18 cellular contexts compared by ENCODE assay signal in genomic region chr7:4436361-4436899, GRCh38.
DNase-seq lines count a peak whose midpoint lies in the region; ATAC-seq, FAIRE-seq and TF ChIP-seq lines count a peak whose summit lies in the region.
"Had no signal": no experiment of that assay in that cellular context is flagged by ENCODE, and none has a peak within 500 bp of the region (broad histone marks: within the 10 kb centered on the region; RNA-seq: fewer than 3 reads in every experiment).

No MANE protein-coding gene starts in this region.

- H4K20me1 ChIP-seq in HepG2 (ENCODE audit: insufficient read depth, low read length), result 0 out of 2 replicates have a peak, but pooled peaks cover 4% of the 10 kb centered on the region

- H3K36me3 ChIP-seq in esophagus muscularis mucosa, result no peaks in the 10 kb centered on the region
- H3K36me3 ChIP-seq in HepG2 (replicated peaks in 1 of 2; ENCODE audit: control insufficient read depth in 1 of 2, insufficient read depth in 2 of 2, low read length in 2 of 2), result no peaks in the 10 kb centered on the region
- H3K36me3 ChIP-seq in small intestine (ENCODE audit: control insufficient read depth in 2 of 2, insufficient read depth in 2 of 2, low read length in 2 of 2), result no peaks in the 10 kb centered on the region

- WGBS in esophagus muscularis mucosa, result 67% methylated on average over 5 of the region's 5 CpGs
- 4% methylated on average over 5 of the region's 5 CpGs for WGBS in HepG2 (ENCODE audit: low lambda C conversion rate)
- WGBS in small intestine, 3 donors, result 14 to 47% (median 29%) methylated on average over 5 of the region's 5 CpGs

- H3K79me2 ChIP-seq in HepG2 (ENCODE audit: insufficient read depth, low read length), result no peaks in the 10 kb centered on the region

- peak overlapping the region; percentile 36 for H3K4me2 ChIP-seq in HepG2 (ENCODE audit: low read depth, low read length)

- ATAC-seq in HepG2 (peak; percentile 69), HG02588 (IDR thresholded peaks at IDR 0.05; ENCODE audit: unreplicated experiment) (no peak)

- in situ Hi-C loops in HepG2 (cut with HindIII; ENCODE audit: extremely low pct_ligation_motif_present, low pct_unique_long_range_greater_than_20kb), result no loop called here

- no peak overlapping the region for H3K27ac ChIP-seq in esophagus muscularis mucosa (replicated peaks in 1 of 4)
- no peak overlapping the region for H3K27ac ChIP-seq in HepG2 (ENCODE audit: extremely low read length, insufficient read depth, low read length)
- no peak overlapping the region for H3K27ac ChIP-seq in small intestine (ENCODE audit: low read depth in 1 of 2, low read length in 1 of 2)
- H3K27ac ChIP-seq: C4-2B, HL-60 had no signal

- no peaks in the 10 kb centered on the region for H3K9me3 ChIP-seq in esophagus muscularis mucosa
- no peaks in the 10 kb centered on the region for H3K9me3 ChIP-seq in HepG2 (ENCODE audit: low read length)
- H3K9me3 ChIP-seq in small intestine (ENCODE audit: control insufficient read depth, low read depth), result no peaks in the 10 kb centered on the region

- TF ChIP-seq CTCF in esophagus muscularis mucosa (IDR thresholded peaks at IDR 0.05) (no peak), HepG2 (CRISPR knock-in tag; IDR thresholded peaks at IDR 0.05) (no peak), foreskin fibroblast (IDR thresholded peaks at IDR 0.05; ENCODE audit: low read depth, low read length) (no peak)

- TF ChIP-seq RAD21 in HepG2 (CRISPR knock-in tag; IDR thresholded peaks at IDR 0.05), result no peak

- peak; percentile 56 for FAIRE-seq in HepG2 (lab: Jason Lieb, UNC)
- FAIRE-seq in small intestine (lab: Jason Lieb, UNC), result no peak
- FAIRE-seq: H1 had no signal

- no peak overlapping the region for H3K4me3 ChIP-seq in esophagus muscularis mucosa
- H3K4me3 ChIP-seq in HepG2 (replicated peaks in 1 of 3; ENCODE audit: insufficient read depth in 1 of 3, low read depth in 2 of 3, low read length in 3 of 3), result no peak overlapping the region
- H3K4me3 ChIP-seq in small intestine (ENCODE audit: low read depth in 1 of 2, low read length in 2 of 2), result no peak overlapping the region
- no peak overlapping the region for H3K4me3 ChIP-seq in foreskin fibroblast (ENCODE audit: low read depth in 1 of 2, low read length in 2 of 2)

- TF ChIP-seq EP300 in esophagus muscularis mucosa (IDR thresholded peaks at IDR 0.05), result no peak
- TF ChIP-seq EP300 in HepG2 (IDR thresholded peaks at IDR 0.05; ENCODE audit: low read depth in 2 of 2, low read length in 2 of 2), result peak in 1 of 2 experiments; percentile 47; a peak in 1 of 4 replicates
- no peak for TF ChIP-seq EP300 in HepG2 (CRISPR knock-in tag; IDR thresholded peaks at IDR 0.05; ENCODE audit: borderline replicate concordance)

- CTCF ChIA-PET in HepG2 (lab: Yijun Ruan, JAX; ENCODE audit: low intra/inter-chr PET ratio, low total read pairs), result no interaction called here

- TF ChIP-seq POLR2A in esophagus muscularis mucosa (IDR thresholded peaks at IDR 0.05; ENCODE audit: low read depth) (no peak), HepG2 (IDR thresholded peaks at IDR 0.05; ENCODE audit: insufficient read depth in 1 of 2, low read depth in 2 of 2, low read length in 2 of 2) (no peak)

- H3K4me1 ChIP-seq in esophagus muscularis mucosa (peaks cover 0 to 4% (median 0%) of the 10 kb centered on the region in 4 donors), HepG2 (ENCODE audit: insufficient read depth, low read length) (peaks cover 18% of the 10 kb centered on the region), small intestine (ENCODE audit: control insufficient read depth in 2 of 2, insufficient read depth in 1 of 2, low read depth in 1 of 2, low read length in 1 of 2) (no peaks in the 10 kb centered on the region)

- no peak overlapping the region for H3K9ac ChIP-seq in HepG2 (ENCODE audit: insufficient read depth, low read depth, low read length)

- BruUV-seq in HepG2 (replicated peaks; lab: Mats Ljungman, UMichigan), result no TSS peak

- POLR2A ChIA-PET in HepG2 (lab: Yijun Ruan, JAX), result no interaction called here

- intact Hi-C loops in esophagus muscularis mucosa (cut with DNase I), result no loop called here
- intact Hi-C loops in HepG2 (cut with micrococcal nuclease; ENCODE audit: unreplicated experiment), result loop anchor here (5.0 kb wide), 1 partner anchor 196 kb away; no protein-coding TSS in a partner anchor

- H2AFZ ChIP-seq in HepG2 (ENCODE audit: low read length), result no peak overlapping the region

- peaks cover 0 to 17% (median 0%) of the 10 kb centered on the region in 4 donors for H3K27me3 ChIP-seq in esophagus muscularis mucosa
- peaks cover 3 to 26% of the 10 kb centered on the region in 2 experiments; a peak in 2 of 5 replicates for H3K27me3 ChIP-seq in HepG2 (ENCODE audit: control insufficient read depth in 1 of 2, insufficient read depth in 2 of 2, low read length in 2 of 2)
- no peaks in the 10 kb centered on the region for H3K27me3 ChIP-seq in small intestine (ENCODE audit: control insufficient read depth in 2 of 2, insufficient read depth in 2 of 2, low read length in 2 of 2)

- peak; percentile 11 for DNase-seq in HuH-7 (ENCODE audit: low spot score)
- DNase-seq in esophagus muscularis mucosa (ENCODE audit: extremely low spot score), result peak; percentile 53
- DNase-seq in HepG2 (ENCODE audit: low spot score), result peak; percentile 57
- peak; percentile 14 for DNase-seq in small intestine
- no peak for DNase-seq in foreskin fibroblast
- DNase-seq in NCI-H2029 treated with DMSO at 0.1 percent for 48 hours (lab: John Stamatoyannopoulos, UW), result no peak
- no peak for DNase-seq in NCI-H2227 (lab: John Stamatoyannopoulos, UW; ENCODE audit: unreplicated experiment)
- DNase-seq: ACHN; AML-193; CD4-positive, alpha-beta T cell; DMS79 treated with DMSO at 0.1 percent for 48 hours; GF-D8; H9; KG1 had no signal

TF ChIP-seq in HepG2, 621 proteins besides CTCF, POLR2A, EP300 and RAD21 (continues in another document):
- TF ChIP-seq MAFK (conservative IDR thresholded peaks at IDR 0.05 in 1 of 2, IDR thresholded peaks at IDR 0.05 in 1 of 2; ENCODE audit: low read length in 2 of 2), result 0 out of 4 replicates have a peak, but pooled peaks of 1 of the 2 experiments have one; percentile 4
- no peak for TF ChIP-seq MTERF4 (CRISPR knock-in tag; IDR thresholded peaks at IDR 0.05)
- TF ChIP-seq ZNF737 (CRISPR knock-in tag; IDR thresholded peaks at IDR 0.05; ENCODE audit: borderline replicate concordance), result no peak
- TF ChIP-seq RFXAP (CRISPR knock-in tag; IDR thresholded peaks at IDR 0.05; ENCODE audit: borderline replicate concordance), result no peak
- TF ChIP-seq RCOR2 (CRISPR knock-in tag; IDR thresholded peaks at IDR 0.05), result no peak
- TF ChIP-seq ESRRA (CRISPR knock-in tag; IDR thresholded peaks at IDR 0.05; ENCODE audit: low read depth), result no peak
- no peak for TF ChIP-seq SOX13 (IDR thresholded peaks at IDR 0.05)
- 0 out of 4 replicates have a peak, but pooled peaks of 1 of the 2 experiments have one; percentile 27 for TF ChIP-seq SOX13 (CRISPR knock-in tag; conservative IDR thresholded peaks at IDR 0.05 in 1 of 2, IDR thresholded peaks at IDR 0.05 in 1 of 2)

Comparison
In these comparisons a context has a peak if more than half of its experiments do, and no peak if none do; other contexts are left out.
1. DNase-seq: peak in HuH-7 (single experiment), esophagus muscularis mucosa (single experiment), HepG2 (single experiment) and small intestine (single experiment); none in foreskin fibroblast (0 of 2), NCI-H2029 treated with DMSO at 0.1 percent for 48 hours (single experiment) and NCI-H2227 (single experiment).